Comparison of ENCODE assay signal across 8 cellular contexts in the genomic region with DNA sequence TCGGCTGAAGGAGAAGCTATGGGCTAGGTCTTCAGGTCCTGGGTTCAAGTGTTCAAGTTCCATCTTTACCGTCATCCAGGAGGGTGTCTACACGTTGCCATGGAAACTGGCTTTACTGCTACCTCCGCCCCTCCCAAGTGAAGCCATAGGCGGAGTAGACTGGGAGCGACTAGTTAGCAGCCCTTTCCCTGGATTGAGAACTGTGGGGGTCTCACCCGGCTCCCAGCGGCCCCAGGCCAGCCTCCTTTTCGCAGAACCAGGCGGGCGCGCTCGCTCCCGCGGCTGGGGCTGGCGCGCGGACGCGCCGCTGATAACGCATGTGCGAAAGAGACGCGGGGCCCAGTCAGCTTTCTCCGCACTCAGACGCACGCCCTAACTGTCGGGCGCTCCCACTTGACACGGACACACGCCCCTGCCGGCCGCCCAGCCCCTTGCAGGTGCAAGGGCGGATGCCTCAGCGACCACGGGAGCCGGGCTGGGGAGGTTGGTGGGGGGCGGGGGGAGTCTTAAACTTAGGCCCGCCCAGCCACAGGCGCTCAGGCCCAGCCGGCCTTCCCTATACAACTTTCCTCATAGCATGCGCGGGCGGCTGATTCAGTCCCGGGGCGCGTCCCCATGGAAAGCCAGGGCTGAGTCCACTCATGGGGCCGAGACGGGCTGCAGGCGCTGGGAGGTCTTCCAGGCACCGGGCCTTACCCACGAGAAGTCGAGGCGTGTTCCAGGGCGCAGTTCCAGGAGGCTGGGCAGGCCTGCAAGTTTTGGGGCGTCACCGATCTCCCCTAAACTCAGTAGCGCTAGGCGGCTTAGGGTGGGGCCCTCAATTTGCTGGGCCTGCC. TPM values are rescaled to one million over a fixed set of nuclear protein-coding genes. Genes with fewer than 3 reads are reported as not detected.
DNase-seq lines count a peak whose midpoint lies in the region; ATAC-seq and TF ChIP-seq lines count a peak whose summit lies in the region.

No MANE protein-coding gene starts in this region.

- H3K9me3 ChIP-seq in PC-9 (ENCODE audit: insufficient read depth, low read depth) (no peaks in the 10 kb centered on the region), osteoblast (ENCODE audit: low read depth, low read length) (no peaks in the 10 kb centered on the region), upper lobe of right lung (no peaks in the 10 kb centered on the region)

- CTCF ChIA-PET in PC-9 (lab: Charles Lee) = no interaction called here

- H3K4me2 ChIP-seq in PC-9 (peak overlapping the region; percentile 74), osteoblast (ENCODE audit: insufficient read depth, low read length) (peak overlapping the region; percentile 94)

- peak overlapping the region; percentile 71; the same call in 1 of the 2 replicates for H2AFZ ChIP-seq in PC-9
- H2AFZ ChIP-seq in osteoblast (ENCODE audit: low read length) = peak overlapping the region; percentile 86

- no TSS peak for BruUV-seq in PC-9 (replicated peaks; lab: Mats Ljungman, UMichigan)

- intact Hi-C loops in PC-9 (cut with micrococcal nuclease; ENCODE audit: unreplicated experiment) (no loop called here), upper lobe of right lung (cut with DNase I) (no loop called here)

- H3K27me3 ChIP-seq in PC-9 (ENCODE audit: insufficient read depth, low read depth) = no peaks in the 10 kb centered on the region
- H3K27me3 ChIP-seq in osteoblast (ENCODE audit: insufficient read depth, low read length) = peaks cover 16% of the 10 kb centered on the region
- H3K27me3 ChIP-seq in upper lobe of right lung = no peaks in the 10 kb centered on the region

- peaks cover 25% of the 10 kb centered on the region; the same call in 1 of the 2 replicates for H3F3A ChIP-seq in PC-9 (ENCODE audit: insufficient read depth, low read depth)

- H3K4me1 ChIP-seq in PC-9 (replicated peaks; ENCODE audit: insufficient read depth) (peaks cover 5% of the 10 kb centered on the region; the same call in 1 of the 2 replicates), osteoblast (ENCODE audit: insufficient read depth, low read length) (peaks cover 5% of the 10 kb centered on the region), upper lobe of right lung (peaks cover 14% of the 10 kb centered on the region)

- POLR2A ChIA-PET in PC-9 (lab: Charles Lee; ENCODE audit: unreplicated experiment) = interaction anchor here (0.6 to 0.7 kb wide), 2 partner anchors 513 to 664 kb away, joined by 3 read pairs; partner anchors contain the start of gene UBE2Q1

- TF ChIP-seq CTCF in GM12872 (IDR thresholded peaks at IDR 0.05; ENCODE audit: insufficient read depth, low read depth, low read length) = peak; percentile 55
- peak; percentile 48 for TF ChIP-seq CTCF in PC-9 (conservative IDR thresholded peaks at IDR 0.05)
- TF ChIP-seq CTCF in osteoblast (IDR thresholded peaks at IDR 0.05; ENCODE audit: extremely low read depth, low read depth, low read length) = no peak
- TF ChIP-seq CTCF in upper lobe of right lung (IDR thresholded peaks at IDR 0.05) = peak; percentile 49

- H3K27ac ChIP-seq in PC-9 (no peak overlapping the region), osteoblast (ENCODE audit: low read depth, low read length) (no peak overlapping the region), upper lobe of right lung (peak overlapping the region; percentile 60)

- DNase-seq in PC-9 = peak; percentile 61 to 82
- DNase-seq in activated naive CD4-positive, alpha-beta T cell (lab: John Stamatoyannopoulos, UW) = peak; percentile 25 to 75 (median 52)
- peak; percentile 43 for DNase-seq in globus pallidus (ENCODE audit: low spot score)
- DNase-seq in osteoblast (ENCODE audit: insufficient read length, low spot score, missing footprints) = peak; percentile 99
- peak; percentile 91 for DNase-seq in upper lobe of right lung
- DNase-seq in cortex of kidney (lab: John Stamatoyannopoulos, UW) = no peak

- H3K4me3 ChIP-seq in PC-9 (peak overlapping the region; percentile 48; the same call in 1 of the 2 replicates), osteoblast (ENCODE audit: insufficient read depth, low read length) (peak overlapping the region; percentile 75), upper lobe of right lung (peak overlapping the region; percentile 52)

- no peaks in the 10 kb centered on the region for H3K9me2 ChIP-seq in PC-9 (ENCODE audit: insufficient read depth)

- H3K79me2 ChIP-seq in PC-9 (ENCODE audit: low read depth) (no peaks in the 10 kb centered on the region), osteoblast (ENCODE audit: insufficient read depth, low read length) (no peaks in the 10 kb centered on the region)

- H3K36me3 ChIP-seq in PC-9 (ENCODE audit: low read depth) = no peaks in the 10 kb centered on the region
- H3K36me3 ChIP-seq in osteoblast (ENCODE audit: insufficient read depth, low read length) = no peaks in the 10 kb centered on the region
- no peaks in the 10 kb centered on the region for H3K36me3 ChIP-seq in upper lobe of right lung

- H4K20me1 ChIP-seq in PC-9 (ENCODE audit: insufficient read depth) (no peaks in the 10 kb centered on the region; the same call in 1 of the 2 replicates), osteoblast (ENCODE audit: insufficient read depth, low read length) (no peaks in the 10 kb centered on the region)

- peak; percentile 58 for ATAC-seq in HG03108 (IDR thresholded peaks at IDR 0.05; ENCODE audit: unreplicated experiment)
- peak; percentile 90 for ATAC-seq in upper lobe of right lung

RNA-seq across cellular contexts. Expression of gene EFNA4, which starts 7.4 kb away (rescaled TPM):
- total RNA-seq in PC-9 (2021) = 14.0 and 17.3 TPM in 2 replicates
- total RNA-seq in osteoblast = 3.5 and 3.6 TPM in 2 replicates
- 5.3 TPM for total RNA-seq in upper lobe of right lung

RNA-seq across cellular contexts. Expression of gene EFNA3, which starts 7.7 kb away (rescaled TPM):
- total RNA-seq in PC-9 (2021) = 6.7 and 8.8 TPM in 2 replicates
- total RNA-seq in osteoblast = 1.4 and 2.1 TPM in 2 replicates
- total RNA-seq in upper lobe of right lung = 1.0 TPM

RNA-seq across cellular contexts. Expression of gene ADAM15, which starts 19.8 kb away (rescaled TPM):
- total RNA-seq in PC-9 (2021) (187 and 195 TPM in 2 replicates), osteoblast (89.0 and 101 TPM in 2 replicates), upper lobe of right lung (163 TPM)

RNA-seq across cellular contexts. Expression of gene DCST1, which starts 37.3 kb away (rescaled TPM):
- 0.22 and 0.43 TPM in 2 replicates for total RNA-seq in PC-9 (2021)
- not detected in 2 replicates for total RNA-seq in osteoblast
- not detected for total RNA-seq in upper lobe of right lung

RNA-seq across cellular contexts. Expression of gene DCST2, which starts 37.4 kb away (rescaled TPM):
- total RNA-seq in PC-9 (2021) (4.4 and 4.7 TPM in 2 replicates), osteoblast (not detected in 2 replicates), upper lobe of right lung (1.5 TPM)
